1 cellular context compared by ENCODE assay signal in the genomic region with DNA sequence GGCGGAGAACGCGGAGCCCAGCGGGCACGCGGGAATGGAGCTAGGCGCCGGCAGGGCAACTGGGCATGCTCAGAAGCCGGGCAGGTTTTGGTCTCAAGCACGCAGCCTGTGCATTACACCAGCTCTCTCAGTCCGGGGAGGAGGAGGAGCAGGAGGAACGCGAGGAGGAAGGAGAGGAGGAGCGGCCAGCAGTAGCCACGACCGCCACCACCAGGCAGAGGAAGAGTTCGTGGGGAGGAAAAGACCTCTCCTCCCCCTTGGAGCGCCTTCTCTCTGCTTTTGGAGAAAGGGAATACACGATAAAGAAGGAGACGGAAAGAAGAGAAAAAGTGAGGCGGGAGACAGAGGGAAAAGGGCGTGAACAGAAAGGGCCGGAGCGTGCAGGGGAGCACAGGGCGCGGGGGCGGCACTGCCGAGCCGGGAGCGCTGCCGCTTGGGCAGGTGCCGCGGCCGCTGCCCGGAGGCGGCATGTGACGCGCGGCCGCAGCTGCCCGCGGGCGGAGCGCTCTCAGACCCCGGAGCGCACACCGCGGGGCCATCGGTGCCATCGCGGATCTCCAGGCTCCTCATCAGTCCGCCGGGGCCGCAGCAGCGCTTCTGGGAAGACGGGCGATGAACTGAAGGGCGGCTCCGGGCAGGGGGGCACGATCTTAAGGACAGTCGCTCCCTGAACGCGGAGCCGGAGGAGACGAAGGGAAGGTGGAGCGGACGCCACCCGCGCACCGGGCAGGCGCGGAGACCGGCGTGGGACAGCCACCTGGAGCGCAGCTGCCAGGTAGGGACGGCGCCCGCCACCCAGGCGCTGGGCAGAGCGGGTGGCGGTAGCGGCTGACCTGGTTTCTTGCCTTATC.
TF ChIP-seq lines count a peak whose summit lies in the region.

CHRM3 (plus strand) TSS at position 116 of the 851 bp plus-strand sequence. CDS start 520,884 bp downstream, outside the sequence.

TF ChIP-seq in WTC11, 78 proteins besides CTCF, POLR2A, EP300 and RAD21 (continued from another document and continues in another):
- TF ChIP-seq, protein P1, sequence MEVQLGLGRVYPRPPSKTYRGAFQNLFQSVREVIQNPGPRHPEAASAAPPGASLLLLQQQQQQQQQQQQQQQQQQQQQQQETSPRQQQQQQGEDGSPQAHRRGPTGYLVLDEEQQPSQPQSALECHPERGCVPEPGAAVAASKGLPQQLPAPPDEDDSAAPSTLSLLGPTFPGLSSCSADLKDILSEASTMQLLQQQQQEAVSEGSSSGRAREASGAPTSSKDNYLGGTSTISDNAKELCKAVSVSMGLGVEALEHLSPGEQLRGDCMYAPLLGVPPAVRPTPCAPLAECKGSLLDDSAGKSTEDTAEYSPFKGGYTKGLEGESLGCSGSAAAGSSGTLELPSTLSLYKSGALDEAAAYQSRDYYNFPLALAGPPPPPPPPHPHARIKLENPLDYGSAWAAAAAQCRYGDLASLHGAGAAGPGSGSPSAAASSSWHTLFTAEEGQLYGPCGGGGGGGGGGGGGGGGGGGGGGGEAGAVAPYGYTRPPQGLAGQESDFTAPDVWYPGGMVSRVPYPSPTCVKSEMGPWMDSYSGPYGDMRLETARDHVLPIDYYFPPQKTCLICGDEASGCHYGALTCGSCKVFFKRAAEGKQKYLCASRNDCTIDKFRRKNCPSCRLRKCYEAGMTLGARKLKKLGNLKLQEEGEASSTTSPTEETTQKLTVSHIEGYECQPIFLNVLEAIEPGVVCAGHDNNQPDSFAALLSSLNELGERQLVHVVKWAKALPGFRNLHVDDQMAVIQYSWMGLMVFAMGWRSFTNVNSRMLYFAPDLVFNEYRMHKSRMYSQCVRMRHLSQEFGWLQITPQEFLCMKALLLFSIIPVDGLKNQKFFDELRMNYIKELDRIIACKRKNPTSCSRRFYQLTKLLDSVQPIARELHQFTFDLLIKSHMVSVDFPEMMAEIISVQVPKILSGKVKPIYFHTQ (CRISPR knock-in tag; IDR thresholded peaks at IDR 0.05), result no peak
- no peak for TF ChIP-seq GTF2I (CRISPR knock-in tag; conservative IDR thresholded peaks at IDR 0.05)
- TF ChIP-seq ZNF532 (CRISPR knock-in tag; IDR thresholded peaks at IDR 0.05; ENCODE audit: borderline replicate concordance), result no peak
- TF ChIP-seq EMX1 (CRISPR knock-in tag; IDR thresholded peaks at IDR 0.05), result no peak
- no peak for TF ChIP-seq TP53 (CRISPR knock-in tag; IDR thresholded peaks at IDR 0.05)
- TF ChIP-seq SP1 (CRISPR knock-in tag; conservative IDR thresholded peaks at IDR 0.05), result no peak; the same call in 1 of the 2 replicates
- no peak for TF ChIP-seq NR1H2 (CRISPR knock-in tag; IDR thresholded peaks at IDR 0.05)
- TF ChIP-seq TEAD1 (CRISPR knock-in tag; IDR thresholded peaks at IDR 0.05), result peak; percentile 67
- TF ChIP-seq ZNF232 (CRISPR knock-in tag; IDR thresholded peaks at IDR 0.05), result no peak
- TF ChIP-seq CDX4 (CRISPR knock-in tag; IDR thresholded peaks at IDR 0.05; ENCODE audit: borderline replicate concordance), result no peak
- no peak for TF ChIP-seq CBFB (CRISPR knock-in tag; IDR thresholded peaks at IDR 0.05; ENCODE audit: low read depth)
- TF ChIP-seq ATF1 (CRISPR knock-in tag; IDR thresholded peaks at IDR 0.05), result no peak
- no peak for TF ChIP-seq KAT7 (CRISPR knock-in tag; IDR thresholded peaks at IDR 0.05; ENCODE audit: borderline replicate concordance)
- TF ChIP-seq ZNF281 (CRISPR knock-in tag; IDR thresholded peaks at IDR 0.05), result no peak
- TF ChIP-seq FOXJ3 (CRISPR knock-in tag; IDR thresholded peaks at IDR 0.05; ENCODE audit: borderline replicate concordance), result no peak
- peak; percentile 92; the same call in 1 of the 2 replicates for TF ChIP-seq ZNF423 (CRISPR knock-in tag; IDR thresholded peaks at IDR 0.05)
- peak; percentile 52 for TF ChIP-seq HMGXB4 (CRISPR knock-in tag; IDR thresholded peaks at IDR 0.05)
- TF ChIP-seq RORB (CRISPR knock-in tag; IDR thresholded peaks at IDR 0.05), result no peak
- TF ChIP-seq IRF2 (CRISPR knock-in tag; IDR thresholded peaks at IDR 0.05; ENCODE audit: borderline replicate concordance, low read depth), result no peak
- no peak for TF ChIP-seq USF1 (CRISPR knock-in tag; IDR thresholded peaks at IDR 0.05)
- TF ChIP-seq NR3C1 (CRISPR knock-in tag; conservative IDR thresholded peaks at IDR 0.05; ENCODE audit: low read depth), result no peak
- TF ChIP-seq MAX (CRISPR knock-in tag; IDR thresholded peaks at IDR 0.05), result peak; percentile 65
- TF ChIP-seq, protein P2, sequence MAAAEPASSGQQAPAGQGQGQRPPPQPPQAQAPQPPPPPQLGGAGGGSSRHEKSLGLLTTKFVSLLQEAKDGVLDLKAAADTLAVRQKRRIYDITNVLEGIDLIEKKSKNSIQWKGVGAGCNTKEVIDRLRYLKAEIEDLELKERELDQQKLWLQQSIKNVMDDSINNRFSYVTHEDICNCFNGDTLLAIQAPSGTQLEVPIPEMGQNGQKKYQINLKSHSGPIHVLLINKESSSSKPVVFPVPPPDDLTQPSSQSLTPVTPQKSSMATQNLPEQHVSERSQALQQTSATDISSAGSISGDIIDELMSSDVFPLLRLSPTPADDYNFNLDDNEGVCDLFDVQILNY (CRISPR knock-in tag; IDR thresholded peaks at IDR 0.05), result peak; percentile 69; the same call in 1 of the 2 replicates
- peak; percentile 100 for TF ChIP-seq ZNF263 (CRISPR knock-in tag; IDR thresholded peaks at IDR 0.05; ENCODE audit: low read depth)
- TF ChIP-seq SOX15 (CRISPR knock-in tag; IDR thresholded peaks at IDR 0.05), result no peak
- no peak for TF ChIP-seq ZNF512 (CRISPR knock-in tag; IDR thresholded peaks at IDR 0.05; ENCODE audit: borderline replicate concordance)
- TF ChIP-seq ATF3 (CRISPR knock-in tag; conservative IDR thresholded peaks at IDR 0.05), result no peak
- TF ChIP-seq, protein P3, sequence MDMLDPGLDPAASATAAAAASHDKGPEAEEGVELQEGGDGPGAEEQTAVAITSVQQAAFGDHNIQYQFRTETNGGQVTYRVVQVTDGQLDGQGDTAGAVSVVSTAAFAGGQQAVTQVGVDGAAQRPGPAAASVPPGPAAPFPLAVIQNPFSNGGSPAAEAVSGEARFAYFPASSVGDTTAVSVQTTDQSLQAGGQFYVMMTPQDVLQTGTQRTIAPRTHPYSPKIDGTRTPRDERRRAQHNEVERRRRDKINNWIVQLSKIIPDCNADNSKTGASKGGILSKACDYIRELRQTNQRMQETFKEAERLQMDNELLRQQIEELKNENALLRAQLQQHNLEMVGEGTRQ (CRISPR knock-in tag; IDR thresholded peaks at IDR 0.05), result peak; percentile 50
